In genomic region chr12:124191024-124191359, GRCh38 we compare ENCODE assay signal across 1 cellular context.
TF ChIP-seq lines count a peak whose summit lies in the region.

No MANE protein-coding gene starts in this region.

TF ChIP-seq in K562, 482 proteins besides CTCF, POLR2A, EP300 and RAD21 (continued from another document):
- TF ChIP-seq UBTF (IDR thresholded peaks at IDR 0.05; ENCODE audit: borderline replicate concordance in 1 of 2, low read depth in 2 of 2, low read length in 2 of 2) = 0 out of 4 replicates have a peak, but pooled peaks of 1 of the 2 experiments have one; percentile 6
- no peak for TF ChIP-seq RHOXF2B (CRISPR knock-in tag; conservative IDR thresholded peaks at IDR 0.05)
- no peak for TF ChIP-seq SPI1 (IDR thresholded peaks at IDR 0.05; ENCODE audit: borderline replicate concordance, low read depth, low read length)
- TF ChIP-seq STAT5B (CRISPR knock-in tag; IDR thresholded peaks at IDR 0.05) = no peak
- peak; percentile 49 for TF ChIP-seq NFYB (IDR thresholded peaks at IDR 0.05; ENCODE audit: extremely low read depth, insufficient read length)
- no peak for TF ChIP-seq TAF9B (IDR thresholded peaks at IDR 0.05; ENCODE audit: partially characterized antibody)
- no peak for TF ChIP-seq ZNF316 (IDR thresholded peaks at IDR 0.05)
- no peak for TF ChIP-seq ATF6 (CRISPR knock-in tag; IDR thresholded peaks at IDR 0.05)
- no peak for TF ChIP-seq CREB3 (tag; conservative IDR thresholded peaks at IDR 0.05; ENCODE audit: low read depth)
- TF ChIP-seq RAD51 (IDR thresholded peaks at IDR 0.05; ENCODE audit: borderline replicate concordance, low read depth) = peak; percentile 27; the same call in 1 of the 2 replicates
- no peak for TF ChIP-seq KDM5B (IDR thresholded peaks at IDR 0.05; ENCODE audit: insufficient replicate concordance, low read depth, low read length)
- TF ChIP-seq STAT5A (IDR thresholded peaks at IDR 0.05; ENCODE audit: borderline replicate concordance, low read length) = peak; percentile 14; the same call in 1 of the 2 replicates
- no peak for TF ChIP-seq ZBTB12 (CRISPR knock-in tag; IDR thresholded peaks at IDR 0.05)
- TF ChIP-seq USF1 (CRISPR knock-in tag; IDR thresholded peaks at IDR 0.05) = peak; percentile 56
- no peak for TF ChIP-seq PHF21A (IDR thresholded peaks at IDR 0.05; ENCODE audit: borderline replicate concordance, low read depth)
- no peak for TF ChIP-seq NFXL1 (CRISPR knock-in tag; IDR thresholded peaks at IDR 0.05)
- no peak for TF ChIP-seq ETS2 (tag; IDR thresholded peaks at IDR 0.05; ENCODE audit: borderline replicate concordance, poor library complexity, severe bottlenecking)
- TF ChIP-seq CTCFL (IDR thresholded peaks at IDR 0.05; ENCODE audit: borderline replicate concordance, insufficient read depth, low read depth, low read length, poor library complexity, severe bottlenecking) = no peak
- peak; percentile 60; the same call in 1 of the 2 replicates for TF ChIP-seq ATF2 (CRISPR knock-in tag; IDR thresholded peaks at IDR 0.05)
- TF ChIP-seq KHSRP (IDR thresholded peaks at IDR 0.05) = no peak
- TF ChIP-seq ZBTB8A (IDR thresholded peaks at IDR 0.05; ENCODE audit: partially characterized antibody) = no peak
- no peak for TF ChIP-seq FOXP1 (CRISPR knock-in tag; IDR thresholded peaks at IDR 0.05)
- TF ChIP-seq ERF (CRISPR knock-in tag; IDR thresholded peaks at IDR 0.05) = no peak
- TF ChIP-seq HES1 (IDR thresholded peaks at IDR 0.05; ENCODE audit: low read depth) = no peak
- no peak for TF ChIP-seq ZNF395 (CRISPR knock-in tag; IDR thresholded peaks at IDR 0.05)
- no peak for TF ChIP-seq MAFG (tag; conservative IDR thresholded peaks at IDR 0.05)
- TF ChIP-seq ZC3H8 (IDR thresholded peaks at IDR 0.05) = no peak
